8 cellular contexts compared by ENCODE assay signal in genomic region chr17:38418693-38419507, GRCh38. TPM values are rescaled to one million over a fixed set of nuclear protein-coding genes. Genes with fewer than 3 reads are reported as not detected.
DNase-seq lines count a peak whose midpoint lies in the region; ATAC-seq and TF ChIP-seq lines count a peak whose summit lies in the region.

No MANE protein-coding gene starts in this region.

- H3K27ac Mint-ChIP-seq in Caco-2 (ENCODE audit: unreplicated experiment) (no peak overlapping the region), naive B cell (peak overlapping the region in 2 of 6 donors; percentile 88 to 89)

- H3K9me3 Mint-ChIP-seq in Caco-2 (ENCODE audit: unreplicated experiment): no peaks in the 10 kb centered on the region
- no peaks in the 10 kb centered on the region for H3K9me3 Mint-ChIP-seq in naive B cell

- H3K27me3 ChIP-seq in A673 (replicated peaks; ENCODE audit: insufficient read depth, low read depth, low read length, poor library complexity) (no peaks in the 10 kb centered on the region), Caco-2 (replicated peaks; ENCODE audit: control insufficient read depth, insufficient read depth, low read length) (no peaks in the 10 kb centered on the region), ascending aorta (no peaks in the 10 kb centered on the region)

- intact Hi-C loops in A673 (cut with micrococcal nuclease; ENCODE audit: unreplicated experiment) (no loop called here), Caco-2 (cut with micrococcal nuclease; ENCODE audit: unreplicated experiment) (no loop called here), ascending aorta (cut with DNase I) (no loop called here)

- H3K36me3 Mint-ChIP-seq in Caco-2 (ENCODE audit: insufficient read depth, unreplicated experiment): peaks cover 7% of the 10 kb centered on the region
- H3K36me3 Mint-ChIP-seq in naive B cell: peaks cover 0 to 5% of the 10 kb centered on the region in 2 donors

- CTCF ChIA-PET in A673 (lab: Charles Lee) (no interaction called here), Caco-2 (lab: Charles Lee) (interaction anchor here (0.5 to 1.6 kb wide), 6 partner anchors 56 to 268 kb away, joined by 3 to 9 read pairs (median 4); no protein-coding TSS in a partner anchor)

- peak overlapping the region; percentile 34 for H3K4me3 ChIP-seq in A673 (ENCODE audit: low read depth, low read length, poor library complexity, severe bottlenecking)
- peak overlapping the region; percentile 30 for H3K4me3 ChIP-seq in Caco-2 (ENCODE audit: low read depth, low read length)
- peak overlapping the region; percentile 54 to 69 for H3K4me3 ChIP-seq in ascending aorta

- TF ChIP-seq CTCF in A673 (conservative IDR thresholded peaks at IDR 0.05; ENCODE audit: low read depth, low read length) (no peak), Caco-2 (IDR thresholded peaks at IDR 0.05; ENCODE audit: insufficient read depth in 1 of 2, low read depth in 1 of 2, low read length in 1 of 2, severe bottlenecking in 1 of 2, unreplicated experiment in 1 of 2) (no peak), ascending aorta (IDR thresholded peaks at IDR 0.05) (no peak)

- H3K9me3 ChIP-seq in A673 (ENCODE audit: low read depth, low read length, poor library complexity, severe bottlenecking) (no peaks in the 10 kb centered on the region), Caco-2 (no peaks in the 10 kb centered on the region), ascending aorta (no peaks in the 10 kb centered on the region)

- ATAC-seq in naive B cell (ENCODE audit: low read depth in 2 of 2) (peak; percentile 27 to 38), HG03457 (IDR thresholded peaks at IDR 0.05; ENCODE audit: unreplicated experiment) (no peak), HG02981 (IDR thresholded peaks at IDR 0.05; ENCODE audit: unreplicated experiment) (no peak)

- POLR2A ChIA-PET in A673 (lab: Charles Lee; ENCODE audit: low non-redundant PET) (no interaction called here), Caco-2 (lab: Charles Lee) (no interaction called here)

- DNase-seq in A673 (ENCODE audit: low spot score) (no peak), Caco-2 (peak in 1 of 2 experiments; percentile 36), ascending aorta (ENCODE audit: low spot score in 2 of 2) (no peak), naive B cell (no peak), GDM1 (lab: John Stamatoyannopoulos, UW) (no peak), NCI-H1105 treated with DMSO at 0.1 percent for 48 hours (lab: John Stamatoyannopoulos, UW) (no peak)

- H3K27me3 Mint-ChIP-seq in Caco-2 (ENCODE audit: insufficient read depth, unreplicated experiment): no peaks in the 10 kb centered on the region
- H3K27me3 Mint-ChIP-seq in naive B cell: peaks cover 44 to 75% (median 71%) of the 10 kb centered on the region in 3 donors

- no peak overlapping the region for H3K27ac ChIP-seq in A673 (ENCODE audit: low read depth, low read length, poor library complexity, severe bottlenecking)
- no peak overlapping the region for H3K27ac ChIP-seq in ascending aorta

- H3K36me3 ChIP-seq in A673 (ENCODE audit: insufficient read depth, low read length, poor library complexity, severe bottlenecking) (no peaks in the 10 kb centered on the region), Caco-2 (ENCODE audit: control insufficient read depth, insufficient read depth, low read length) (no peaks in the 10 kb centered on the region), ascending aorta (no peaks in the 10 kb centered on the region)

- peaks cover 14% of the 10 kb centered on the region for H3K4me1 Mint-ChIP-seq in Caco-2 (ENCODE audit: low read depth, unreplicated experiment)
- peaks cover 6 to 9% (median 7%) of the 10 kb centered on the region in 3 donors for H3K4me1 Mint-ChIP-seq in naive B cell

- BruUV-seq in A673 (replicated peaks; lab: Mats Ljungman, UMichigan) (no TSS peak), Caco-2 (replicated peaks; lab: Mats Ljungman, UMichigan) (no TSS peak)

- H3K4me3 Mint-ChIP-seq in Caco-2 (ENCODE audit: unreplicated experiment): peak overlapping the region; percentile 81
- peak overlapping the region in 7 of 8 donors; percentile 76 to 83 (median 80) for H3K4me3 Mint-ChIP-seq in naive B cell

- H3K4me1 ChIP-seq in A673 (ENCODE audit: insufficient read depth, low read length, poor library complexity, severe bottlenecking) (peaks cover 19% of the 10 kb centered on the region), Caco-2 (peaks cover 23% of the 10 kb centered on the region), ascending aorta (peaks cover 15 to 39% of the 10 kb centered on the region in 2 donors)

RNA-seq across cellular contexts. Expression of gene ARHGAP23, which starts 9.4 kb away (rescaled TPM):
- total RNA-seq in A673 (2021) (19.0 and 24.9 TPM in 2 replicates), Caco-2 (2022) (69.7 and 83.5 TPM in 2 replicates), ascending aorta (89.0 TPM)
- not detected for polyA plus RNA-seq in naive B cell (ENCODE audit: low read depth in 6 of 6)

Comparison
In these comparisons a context has a peak if more than half of its experiments do, and no peak if none do; other contexts are left out.
1. ATAC-seq: peak in naive B cell (2 of 2); none in HG03457 (single experiment) and HG02981 (single experiment).
2. Peak in every context shown above with its lines, with median percentiles within 50 percentile points of each other: H3K4me3 ChIP-seq.